26 cellular contexts compared by ENCODE assay signal in genomic region chr18:22230403-22231042, GRCh38.
DNase-seq lines count a peak whose midpoint lies in the region; ATAC-seq and TF ChIP-seq lines count a peak whose summit lies in the region.
"Had no signal": no experiment of that assay in that cellular context is flagged by ENCODE, and none has a peak within 500 bp of the region (broad histone marks: within the 10 kb centered on the region; RNA-seq: fewer than 3 reads in every experiment).

No MANE protein-coding gene starts in this region.

- TF ChIP-seq CTCF in RWPE1 (conservative IDR thresholded peaks at IDR 0.05; ENCODE audit: low read depth) (no peak), fibroblast of lung (conservative IDR thresholded peaks at IDR 0.05 in 1 of 2, IDR thresholded peaks at IDR 0.05 in 1 of 2; ENCODE audit: low read depth in 1 of 2, low read length in 2 of 2) (no peak), psoas muscle (IDR thresholded peaks at IDR 0.05) (no peak)

- no peaks in the 10 kb centered on the region for H3K79me2 ChIP-seq in fibroblast of lung (ENCODE audit: control insufficient read depth, insufficient read depth, low read length)

- H3K4me1 ChIP-seq in fibroblast of lung (ENCODE audit: control insufficient read depth, extremely low read depth, insufficient read depth, low read length) (no peaks in the 10 kb centered on the region), psoas muscle (no peaks in the 10 kb centered on the region)
- H3K4me1 ChIP-seq: BLaER1, colonic mucosa, neural progenitor cell had no signal

- H3K27me3 ChIP-seq in fibroblast of lung (ENCODE audit: control insufficient read depth, insufficient read depth, low read length) (no peaks in the 10 kb centered on the region), psoas muscle (ENCODE audit: insufficient read depth in 3 of 3, low read length in 2 of 3) (peaks cover 0 to 6% (median 0%) of the 10 kb centered on the region in 3 donors)
- H3K27me3 ChIP-seq: BLaER1, colonic mucosa, neural progenitor cell had no signal

- no peaks in the 10 kb centered on the region for H3K36me3 ChIP-seq in fibroblast of lung (ENCODE audit: control insufficient read depth, insufficient read depth, low read length)
- H3K36me3 ChIP-seq in psoas muscle (ENCODE audit: insufficient read depth in 1 of 2, low read depth in 1 of 2): no peaks in the 10 kb centered on the region
- H3K36me3 ChIP-seq: BLaER1, colonic mucosa, neural progenitor cell, suprapubic skin had no signal

- POLR2A ChIA-PET in RWPE1 (lab: Yijun Ruan, JAX; ENCODE audit: low non-redundant PET): no interaction called here

- no peak overlapping the region for H3K9ac ChIP-seq in fibroblast of lung (ENCODE audit: insufficient read depth, low read length)
- H3K9ac ChIP-seq: BLaER1, neural progenitor cell had no signal

- ATAC-seq in psoas muscle: no peak

- H4K20me1 ChIP-seq in fibroblast of lung (ENCODE audit: control insufficient read depth, extremely low read depth, insufficient read depth, low read length): no peaks in the 10 kb centered on the region
- H4K20me1 ChIP-seq: BLaER1 had no signal

- intact Hi-C loops in psoas muscle (cut with DNase I): no loop called here

- DNase-seq in GM04504 (ENCODE audit: low read depth): peak; percentile 15
- peak; percentile 30 for DNase-seq in RWPE1 (ENCODE audit: low spot score)
- peak; percentile 70 to 91 for DNase-seq in fibroblast of lung (ENCODE audit: low read depth in 2 of 2)
- DNase-seq in skeletal muscle cell (ENCODE audit: low read depth): peak; percentile 59
- no peak for DNase-seq in NCI-H2081 treated with DMSO at 0.1 percent for 48 hours (lab: John Stamatoyannopoulos, UW)
- no peak for DNase-seq in activated naive CD4-positive, alpha-beta T cell treated with anti-CD3 and anti-CD28 coated beads, Interleukin-2, amount 50 U/mL, for 16 hours
- DNase-seq in psoas muscle: no peak
- DNase-seq: activated B cell treated with CpG ODN at 0.5 μM for 24 hours; activated CD8-positive, alpha-beta memory T cell treated with anti-CD3 and anti-CD28 coated beads for 24 hours; colonic mucosa; DMS 273 treated with DMSO at 0.1 percent for 48 hours; head of caudate nucleus; islet precursor cell; Kasumi-1; midbrain; NCI-H1417 treated with DMSO at 0.1 percent for 48 hours; NCI-H2227 treated with DMSO at 0.1 percent for 48 hours; NK-92 treated with Interleukin-12 subunit alpha and Interleukin-12 subunit beta, amount 100 ng/mL, for 24 hours; right cardiac atrium; SHP77; stimulated activated CD4-positive, alpha-beta T cell treated with anti-CD3 and anti-CD28 coated beads, Interleukin-4, amount 100 ng/mL, for 24 hours; stimulated activated CD8-positive, alpha-beta memory T cell treated with anti-CD3 and anti-CD28 coated beads, Interleukin-4, amount 100 ng/mL, for 48 hours; T-helper 1 cell had no signal

- peak overlapping the region; percentile 1 for H3K4me2 ChIP-seq in fibroblast of lung (ENCODE audit: extremely low read depth, insufficient read depth, low read length)
- H3K4me2 ChIP-seq: BLaER1, neural progenitor cell had no signal

- H3K27ac ChIP-seq in RWPE1 (no peak overlapping the region), fibroblast of lung (ENCODE audit: insufficient read depth, low read length) (no peak overlapping the region), psoas muscle (no peak overlapping the region)
- H3K27ac ChIP-seq: BLaER1, colonic mucosa, neural progenitor cell, suprapubic skin had no signal

- H3K9me3 ChIP-seq in fibroblast of lung (ENCODE audit: control insufficient read depth, insufficient read depth, low read depth, low read length): no peaks in the 10 kb centered on the region
- H3K9me3 ChIP-seq in psoas muscle: no peaks in the 10 kb centered on the region
- H3K9me3 ChIP-seq: BLaER1, colonic mucosa, suprapubic skin had no signal

- no peak overlapping the region for H2AFZ ChIP-seq in fibroblast of lung (ENCODE audit: low read length)
- H2AFZ ChIP-seq: neural progenitor cell had no signal

- WGBS in psoas muscle, 3 donors: 83 to 88% (median 84%) methylated on average over 14 of the region's 14 CpGs

- H3K4me3 ChIP-seq in fibroblast of lung (replicated peaks in 1 of 4; ENCODE audit: control extremely low read depth in 1 of 4, insufficient read depth in 1 of 4, low read depth in 3 of 4, low read length in 4 of 4) (no peak overlapping the region), skeletal muscle cell (ENCODE audit: low read depth, low read length) (no peak overlapping the region), psoas muscle (no peak overlapping the region)
- H3K4me3 ChIP-seq: BLaER1, colonic mucosa, neural progenitor cell, suprapubic skin had no signal

- CTCF ChIA-PET in RWPE1 (lab: Yijun Ruan, JAX): no interaction called here

Comparison
In these comparisons a context has a peak if more than half of its experiments do, and no peak if none do; other contexts are left out.
1. DNase-seq: peak in GM04504 (single experiment), RWPE1 (single experiment), fibroblast of lung (2 of 2) and skeletal muscle cell (single experiment); none in NCI-H2081 treated with DMSO at 0.1 percent for 48 hours (single experiment), activated naive CD4-positive, alpha-beta T cell treated with anti-CD3 and anti-CD28 coated beads, Interleukin-2, amount 50 U/mL, for 16 hours (single experiment) and psoas muscle (0 of 2).